Comparison of ENCODE assay signal across 9 cellular contexts in the genomic region with DNA sequence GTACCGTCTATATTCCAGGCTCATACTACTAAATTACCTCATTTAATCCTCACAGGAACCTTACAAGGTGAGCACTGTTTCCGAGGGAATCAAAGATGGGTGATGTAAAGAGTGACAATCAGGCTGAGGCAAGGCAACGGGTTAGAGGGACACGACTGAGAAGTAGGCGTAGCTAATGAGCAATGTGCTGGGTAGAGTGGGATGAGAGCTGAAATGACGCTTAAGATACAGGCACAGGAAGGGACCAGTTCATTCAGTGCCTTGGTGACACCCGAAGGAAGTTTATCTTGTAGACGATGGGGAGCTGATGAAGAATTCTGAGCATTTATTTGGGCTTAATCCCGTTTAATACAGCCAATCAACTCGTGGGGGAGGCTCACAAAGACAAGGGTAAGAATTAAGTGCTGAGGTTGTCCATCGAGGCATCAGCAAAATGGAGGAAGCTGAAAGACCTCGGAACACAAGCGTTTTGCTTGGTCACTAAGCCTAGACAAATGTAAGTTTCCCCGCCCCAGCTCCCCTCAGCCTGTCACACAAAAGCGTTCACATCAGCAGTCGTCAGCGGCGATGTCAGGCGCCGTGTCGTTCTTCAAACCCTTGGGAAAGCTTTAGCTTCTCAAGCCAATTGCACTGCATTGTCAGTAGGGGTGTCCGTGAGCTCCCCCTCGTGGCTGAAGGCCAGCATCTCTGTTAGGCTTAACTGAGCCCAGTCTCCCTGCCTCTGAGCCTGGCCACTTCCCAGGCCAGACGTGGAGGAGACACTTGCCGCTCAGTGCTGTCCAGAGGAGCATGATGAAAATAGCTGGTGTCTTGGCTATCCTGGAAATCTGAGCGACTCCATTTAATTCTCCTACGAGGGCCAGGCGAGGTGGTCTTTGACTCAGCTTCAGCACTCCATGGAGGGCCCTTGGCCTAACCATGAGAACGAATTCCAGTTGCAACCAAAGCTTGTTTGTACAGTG.
A peak's percentile ranks its signal among the peaks of the same experiment; 100 is the strongest.
DNase-seq lines count a peak whose midpoint lies in the region; ATAC-seq lines count a peak whose summit lies in the region.
"Had no signal": no experiment of that assay in that cellular context is flagged by ENCODE, and none has a peak within 500 bp of the region (broad histone marks: within the 10 kb centered on the region; RNA-seq: fewer than 3 reads in every experiment).

No MANE protein-coding gene starts in this region.

- no peaks in the 10 kb centered on the region for H3K36me3 Mint-ChIP-seq in activated CD4-positive, alpha-beta memory T cell treated with anti-CD3 and anti-CD28 coated beads, Interleukin-2, amount 10 ng/mL, durations not matched to agents 7 days and 5 days (ENCODE audit: low read depth)

- POLR2A ChIA-PET in activated CD4-positive, alpha-beta memory T cell treated with anti-CD3 and anti-CD28 coated beads, Interleukin-2, amount 10 ng/mL, durations not matched to agents 7 days and 5 days (lab: Charles Lee) = no interaction called here

- CTCF ChIA-PET in activated CD4-positive, alpha-beta memory T cell treated with anti-CD3 and anti-CD28 coated beads, Interleukin-2, amount 10 ng/mL, durations not matched to agents 7 days and 5 days (lab: Charles Lee) = interaction anchor here (0.5 to 4.0 kb wide), 20 partner anchors 10 to 1519 kb away, joined by 3 to 37 read pairs (median 3); no protein-coding TSS in a partner anchor

- DNase-seq in COLO829 (ENCODE audit: low spot score) = peak; percentile 65
- DNase-seq in NCI-H69 (lab: John Stamatoyannopoulos, UW) = peak; percentile 98
- peak; percentile 62 for DNase-seq in activated CD4-positive, alpha-beta memory T cell treated with anti-CD3 and anti-CD28 coated beads, Interleukin-2, amount 10 ng/mL, durations not matched to agents 7 days and 5 days
- DNase-seq in epidermal melanocyte (ENCODE audit: insufficient read length, low spot score) = peak; percentile 54
- DNase-seq in midbrain (lab: John Stamatoyannopoulos, UW) = peak; percentile 84
- DNase-seq in stimulated activated CD8-positive, alpha-beta memory T cell treated with anti-CD3 and anti-CD28 coated beads, Interleukin-7, amount 100 ng/mL, for 24 hours (ENCODE audit: low read depth) = peak; percentile 38

- no peak overlapping the region for H3K27ac Mint-ChIP-seq in activated CD4-positive, alpha-beta memory T cell treated with anti-CD3 and anti-CD28 coated beads, Interleukin-2, amount 10 ng/mL, durations not matched to agents 7 days and 5 days

- no peaks in the 10 kb centered on the region for H3K9me3 Mint-ChIP-seq in activated CD4-positive, alpha-beta memory T cell treated with anti-CD3 and anti-CD28 coated beads, Interleukin-2, amount 10 ng/mL, durations not matched to agents 7 days and 5 days

- ATAC-seq in GM19467 (IDR thresholded peaks at IDR 0.05; ENCODE audit: unreplicated experiment) (peak; percentile 98), HG03565 (IDR thresholded peaks at IDR 0.05; ENCODE audit: unreplicated experiment) (peak; percentile 99)

- H3K4me3 Mint-ChIP-seq in activated CD4-positive, alpha-beta memory T cell treated with anti-CD3 and anti-CD28 coated beads, Interleukin-2, amount 10 ng/mL, durations not matched to agents 7 days and 5 days = no peak overlapping the region
- H3K4me3 Mint-ChIP-seq: central memory CD8-positive, alpha-beta T cell had no signal

- H3K4me1 Mint-ChIP-seq in activated CD4-positive, alpha-beta memory T cell treated with anti-CD3 and anti-CD28 coated beads, Interleukin-2, amount 10 ng/mL, durations not matched to agents 7 days and 5 days = no peaks in the 10 kb centered on the region
- H3K4me1 Mint-ChIP-seq: central memory CD8-positive, alpha-beta T cell had no signal

- H3K27me3 Mint-ChIP-seq in activated CD4-positive, alpha-beta memory T cell treated with anti-CD3 and anti-CD28 coated beads, Interleukin-2, amount 10 ng/mL, durations not matched to agents 7 days and 5 days = peaks cover 1% of the 10 kb centered on the region
- H3K27me3 Mint-ChIP-seq: central memory CD8-positive, alpha-beta T cell had no signal

Comparison
In these comparisons a context has a peak if more than half of its experiments do, and no peak if none do; other contexts are left out.
1. Peak in every context shown above with its lines: DNase-seq and ATAC-seq.
2. DNase-seq: peak in every context shown above with its lines; median percentile 98 in NCI-H69; 84 in midbrain; 65 in COLO829; 62 in activated CD4-positive, alpha-beta memory T cell treated with anti-CD3 and anti-CD28 coated beads, Interleukin-2, amount 10 ng/mL, durations not matched to agents 7 days and 5 days; 54 in epidermal melanocyte; 38 in stimulated activated CD8-positive, alpha-beta memory T cell treated with anti-CD3 and anti-CD28 coated beads, Interleukin-7, amount 100 ng/mL, for 24 hours.